29 cellular contexts compared by ENCODE assay signal in genomic region chr3:14343338-14344112, GRCh38. TPM values are rescaled to one million over a fixed set of nuclear protein-coding genes. Genes with fewer than 3 reads are reported as not detected.
DNase-seq lines count a peak whose midpoint lies in the region; ATAC-seq, FAIRE-seq and TF ChIP-seq lines count a peak whose summit lies in the region.
"Had no signal": no experiment of that assay in that cellular context is flagged by ENCODE, and none has a peak within 500 bp of the region (broad histone marks: within the 10 kb centered on the region; RNA-seq: fewer than 3 reads in every experiment).

No MANE protein-coding gene starts in this region.

- ATAC-seq in K562 = no peak
- ATAC-seq: activated CD4-positive, alpha-beta T cell treated with anti-CD3 and anti-CD28 coated beads for 36 hours; activated naive CD4-positive, alpha-beta T cell treated with anti-CD3 and anti-CD28 coated beads, Interleukin-2, amount 50 U/mL, for 72 hours; left cardiac atrium; stimulated activated effector memory CD8-positive, alpha-beta T cell treated with anti-CD3 and anti-CD28 coated beads, Interleukin-12 subunit alpha, Interleukin-12 subunit beta, amount 100 ng/mL, for 72 hours had no signal

- H2BK120ac ChIP-seq in neuronal stem cell (ENCODE audit: low read depth, low read length) = no peak overlapping the region

- H3K27ac ChIP-seq in HEK293 (ENCODE audit: extremely low read depth, low read depth, low read length) (no peak overlapping the region), K562 (ENCODE audit: extremely low read depth, low read depth, low read length) (no peak overlapping the region), neuronal stem cell (replicated peaks; ENCODE audit: low read length) (no peak overlapping the region)
- H3K27ac ChIP-seq: BLaER1 treated with 17β-estradiol and CSF1 and Interleukin-3, amounts not matched to agents 10 nM and 100 nM; Peyer's patch; prostate gland; SJCRH30; transverse colon; VCaP had no signal

- POLR2A ChIA-PET in HEK293 (lab: Yijun Ruan, JAX) (no interaction called here), K562 (lab: Yijun Ruan, JAX) (no interaction called here)

- no peak overlapping the region for H3K14ac ChIP-seq in neuronal stem cell (ENCODE audit: low read length)

- no peak for TF ChIP-seq RAD21 in K562 (CRISPR knock-in tag; conservative IDR thresholded peaks at IDR 0.05 in 1 of 2, IDR thresholded peaks at IDR 0.05 in 1 of 2)

- H3K4ac ChIP-seq in neuronal stem cell (ENCODE audit: low read length) = no peak overlapping the region

- no peak for TF ChIP-seq EP300 in K562 (IDR thresholded peaks at IDR 0.05; ENCODE audit: low read length)

- no peak for FAIRE-seq in K562 (lab: Jason Lieb, UNC)
- FAIRE-seq: bronchial epithelial cell had no signal

- H3K23ac ChIP-seq in neuronal stem cell (ENCODE audit: low read depth, low read length, poor library complexity) = no peak overlapping the region

- DNase-seq in COLO829 (ENCODE audit: low spot score) (peak; percentile 28), K562 (ENCODE audit: extremely low read depth in 1 of 4, low spot score in 3 of 4) (no peak), neuronal stem cell (ENCODE audit: low spot score) (no peak), NCI-H1417 treated with DMSO at 0.1 percent for 48 hours (lab: John Stamatoyannopoulos, UW) (no peak), GOT3 (lab: John Stamatoyannopoulos, UW) (no peak)
- no peak for DNase-seq in stimulated activated CD4-positive, alpha-beta T cell treated with anti-CD3 and anti-CD28 coated beads, Interleukin-15, amount 100 ng/mL, for 24 hours
- no peak for DNase-seq in activated CD8-positive, alpha-beta memory T cell treated with anti-CD3 and anti-CD28 coated beads, Interleukin-2, amount 50 U/mL, for 48 hours
- DNase-seq: activated CD4-positive, alpha-beta T cell treated with anti-CD3 and anti-CD28 coated beads for 36 hours; activated CD8-positive, alpha-beta memory T cell treated with anti-CD3 and anti-CD28 coated beads for 24 hours; activated effector memory CD4-positive, alpha-beta T cell treated with Interleukin-2 at 50 U/mL for 16 hours; COR-L47; effector CD4-positive, alpha-beta T cell; hippocampal formation; left cardiac atrium; NCI-H1436 treated with DMSO at 0.1 percent for 48 hours; NCI-H2081 treated with DMSO at 0.1 percent for 48 hours; NCI-H748 treated with DMSO at 0.1 percent for 48 hours; Peyer's patch; SJCRH30; SW 1271; T-helper 9 cell; transverse colon had no signal

- H3K9me1 ChIP-seq in K562 (ENCODE audit: control insufficient read depth, insufficient read depth, low read length) = no peaks in the 10 kb centered on the region

- peak overlapping the region; percentile 11 for H2BK12ac ChIP-seq in neuronal stem cell (ENCODE audit: low read length)

- H3K18ac ChIP-seq in neuronal stem cell (ENCODE audit: low read length) = peak overlapping the region; percentile 56

- TF ChIP-seq POLR2A in K562 (conservative IDR thresholded peaks at IDR 0.05) = no peak

- no peak overlapping the region for H2BK5ac ChIP-seq in neuronal stem cell (ENCODE audit: low read length)

- peak overlapping the region; percentile 20 for H2AK5ac ChIP-seq in neuronal stem cell (ENCODE audit: low read depth, low read length)

- in situ Hi-C loops in K562 (cut with MboI) = no loop called here

- no TSS peak for BruUV-seq in K562 (replicated peaks; lab: Mats Ljungman, UMichigan)

- H3K9me3 ChIP-seq in HEK293 (ENCODE audit: control insufficient read depth, insufficient read depth, low read depth, low read length) = no peaks in the 10 kb centered on the region
- no peaks in the 10 kb centered on the region for H3K9me3 ChIP-seq in K562 (replicated peaks; ENCODE audit: control insufficient read depth, insufficient read depth, low read depth, low read length)
- no peaks in the 10 kb centered on the region for H3K9me3 ChIP-seq in neuronal stem cell (replicated peaks in 1 of 2; ENCODE audit: control insufficient read depth in 2 of 2, insufficient read depth in 1 of 2, low read depth in 1 of 2, low read length in 2 of 2)
- H3K9me3 ChIP-seq: BLaER1 treated with 17β-estradiol and CSF1 and Interleukin-3, amounts not matched to agents 10 nM and 100 nM; Peyer's patch; prostate gland; SJCRH30; transverse colon had no signal

- H3K36me3 ChIP-seq in HEK293 (ENCODE audit: control insufficient read depth in 2 of 2, insufficient read depth in 1 of 2, low read length in 2 of 2) = no peaks in the 10 kb centered on the region
- H3K36me3 ChIP-seq in K562 (ENCODE audit: control insufficient read depth, insufficient read depth, low read length) = no peaks in the 10 kb centered on the region
- no peaks in the 10 kb centered on the region for H3K36me3 ChIP-seq in neuronal stem cell (replicated peaks in 1 of 2; ENCODE audit: control insufficient read depth in 2 of 2, insufficient read depth in 2 of 2, low read length in 2 of 2)
- H3K36me3 ChIP-seq: BLaER1 treated with 17β-estradiol and CSF1 and Interleukin-3, amounts not matched to agents 10 nM and 100 nM; Peyer's patch; prostate gland; SJCRH30; transverse colon had no signal

- H3K9ac ChIP-seq in K562 (ENCODE audit: insufficient read depth in 1 of 2, low read depth in 2 of 2, low read length in 2 of 2) = peak overlapping the region in 1 of 2 experiments; percentile 47; a peak in 2 of 4 replicates
- no peak overlapping the region for H3K9ac ChIP-seq in neuronal stem cell (ENCODE audit: low read depth, low read length, poor library complexity)
- H3K9ac ChIP-seq: BLaER1 treated with 17β-estradiol and CSF1 and Interleukin-3, amounts not matched to agents 10 nM and 100 nM had no signal

- no peak overlapping the region for H3K4me3 ChIP-seq in HEK293 (ENCODE audit: low read depth, low read length)
- no peak overlapping the region for H3K4me3 ChIP-seq in K562
- H3K4me3 ChIP-seq in neuronal stem cell (ENCODE audit: low read length in 2 of 2) = no peak overlapping the region
- H3K4me3 ChIP-seq: BLaER1 treated with 17β-estradiol and CSF1 and Interleukin-3, amounts not matched to agents 10 nM and 100 nM; Peyer's patch; prostate gland; SJCRH30; transverse colon had no signal

- CTCF ChIA-PET in HEK293 (lab: Yijun Ruan, JAX) (no interaction called here), K562 (lab: Yijun Ruan, JAX; ENCODE audit: low intra/inter-chr PET ratio) (no interaction called here)

- H4K8ac ChIP-seq in neuronal stem cell (ENCODE audit: low read depth, low read length) = peak overlapping the region; percentile 68

- 59% methylated on average over 21 of the region's 21 CpGs for WGBS in K562 (ENCODE audit: insufficient coverage, low coverage, missing lambda C conversion rate)
- whole genome bisulfite sequencing in neuronal stem cell (ENCODE audit: extremely low coverage in 2 of 2, insufficient read length in 2 of 2, insufficient replicate concordance in 1 of 2), 2 donors = no CpG with 5 or more reads among the region's 21 CpGs

- no peaks in the 10 kb centered on the region for H4K20me1 ChIP-seq in K562 (replicated peaks; ENCODE audit: control insufficient read depth, insufficient read depth, low read length)
- H4K20me1 ChIP-seq: BLaER1 treated with 17β-estradiol and CSF1 and Interleukin-3, amounts not matched to agents 10 nM and 100 nM had no signal

- no peak overlapping the region for H2AFZ ChIP-seq in K562 (ENCODE audit: low read depth, low read length)
- H2AFZ ChIP-seq in neuronal stem cell (ENCODE audit: low read length) = no peak overlapping the region

- peak overlapping the region; percentile 3 for H2BK15ac ChIP-seq in neuronal stem cell (ENCODE audit: low read length)

- H3K79me1 ChIP-seq in neuronal stem cell (ENCODE audit: low read depth, low read length) = no peaks in the 10 kb centered on the region

- H3K79me2 ChIP-seq in K562 (ENCODE audit: control insufficient read depth, insufficient read depth, low read length) = no peaks in the 10 kb centered on the region

- intact Hi-C loops in K562 (cut with micrococcal nuclease) = no loop called here

- H3K4me2 ChIP-seq in K562 (ENCODE audit: insufficient read depth, low read length) (no peak overlapping the region), neuronal stem cell (ENCODE audit: insufficient read depth, low read length, poor library complexity, severe bottlenecking) (no peak overlapping the region)
- H3K4me2 ChIP-seq: BLaER1 treated with 17β-estradiol and CSF1 and Interleukin-3, amounts not matched to agents 10 nM and 100 nM had no signal

- H4K91ac ChIP-seq in neuronal stem cell (ENCODE audit: low read depth, low read length, poor library complexity) = no peak overlapping the region

- H3K27me3 ChIP-seq in K562 (ENCODE audit: control insufficient read depth in 2 of 2, insufficient read depth in 2 of 2, low read length in 2 of 2) = no peaks in the 10 kb centered on the region; a peak in 1 of 5 replicates
- H3K27me3 ChIP-seq in neuronal stem cell (ENCODE audit: control insufficient read depth in 3 of 3, insufficient read depth in 3 of 3, low read depth in 1 of 3, low read length in 3 of 3) = peaks cover 0 to 26% (median 0%) of the 10 kb centered on the region in 3 experiments
- H3K27me3 ChIP-seq: BLaER1 treated with 17β-estradiol and CSF1 and Interleukin-3, amounts not matched to agents 10 nM and 100 nM; Peyer's patch; SJCRH30; transverse colon had no signal

- TF ChIP-seq CTCF in HEK293 (tag by site-specific recombination; IDR thresholded peaks at IDR 0.05) (no peak), K562 (IDR thresholded peaks at IDR 0.05 in 2 of 3, conservative IDR thresholded peaks at IDR 0.05 in 1 of 3; ENCODE audit: insufficient read depth in 2 of 3, low read depth in 1 of 3, low read length in 3 of 3) (no peak)

- H3K4me1 ChIP-seq in HEK293 (ENCODE audit: control insufficient read depth, insufficient read depth, low read length) = no peaks in the 10 kb centered on the region
- H3K4me1 ChIP-seq in K562 (replicated peaks in 1 of 2; ENCODE audit: control insufficient read depth in 2 of 2, insufficient read depth in 2 of 2, low read length in 2 of 2) = peaks cover 5 to 16% of the 10 kb centered on the region in 2 experiments; a peak in 4 of 5 replicates
- peaks cover 9 to 28% of the 10 kb centered on the region in 2 donors for H3K4me1 ChIP-seq in neuronal stem cell (ENCODE audit: control insufficient read depth in 2 of 2, insufficient read depth in 1 of 2, low read depth in 1 of 2, low read length in 2 of 2)
- H3K4me1 ChIP-seq: BLaER1 treated with 17β-estradiol and CSF1 and Interleukin-3, amounts not matched to agents 10 nM and 100 nM; Peyer's patch; prostate gland; transverse colon had no signal

RNA-seq across cellular contexts. Expression of gene SLC6A6, which starts 58.9 kb away (rescaled TPM):
- 361 and 756 TPM in 2 replicates for total RNA-seq in K562 (2011; cell fraction: chromatin; rRNA removed; ENCODE audit: low replicate concordance)
- total RNA-seq in K562 (2011; cell fraction: nucleolus; rRNA removed) = 315 and 326 TPM in 2 replicates
- total RNA-seq in K562 (2011; cell fraction: nucleoplasm; rRNA removed) = 358 and 388 TPM in 2 replicates
- total RNA-seq in K562 (2014; rRNA removed) (106 and 223 TPM in 2 replicates), K562 (2014; rRNA removed; fragmentation: Illumina TruSeq; extraction: Trizol) (79.6 and 90.2 TPM in 2 replicates), K562 (2015; rRNA removed; fragmentation: Illumina TruSeq; extraction: Trizol) (91.9 and 93.2 TPM in 2 replicates), K562 (2021) (194 and 203 TPM in 2 replicates)
- polyA plus RNA-seq in K562 (2011; rRNA removed) (71.4 and 100 TPM in 2 replicates), K562 (2014; fragmentation: Illumina TruSeq; extraction: Trizol) (121 and 139 TPM in 2 replicates), K562 (2014; fragmentation: Nextera tagmentation; extraction: Ambion mirVana) (10 to 100 TPM; 12.3 to 14.8 TPM), K562 (2014; rRNA removed) (111 and 129 TPM in 2 replicates)
- 56.5 and 73.9 TPM in 2 replicates for polyA plus RNA-seq in K562 (2011; cell fraction: cytosol; rRNA removed)
- polyA plus RNA-seq in K562 (2011; cell fraction: nucleus; rRNA removed) = 434 and 457 TPM in 2 replicates
- polyA plus RNA-seq in K562 (2012) = 52.3 and 64.9 TPM in 2 replicates
- 75.5 and 106 TPM in 2 replicates for polyA minus RNA-seq in K562 (2011; rRNA and poly(A)+ RNA removed)
- polyA minus RNA-seq in K562 (2011; cell fraction: cytosol; rRNA and poly(A)+ RNA removed) = 40.8 and 83.0 TPM in 2 replicates
- polyA minus RNA-seq in K562 (2011; cell fraction: nucleus; rRNA and poly(A)+ RNA removed) = 138 and 192 TPM in 2 replicates
- polyA plus RNA-seq in neuronal stem cell (2013, experiment 1 of 2) = 27.6 TPM
- polyA plus RNA-seq in neuronal stem cell (2013, experiment 2 of 2) = 30.3 TPM
